Comparison of ENCODE assay signal across 8 cellular contexts in genomic region chr12:7439579-7440505, GRCh38. TPM values are rescaled to one million over a fixed set of nuclear protein-coding genes. Genes with fewer than 3 reads are reported as not detected.
DNase-seq lines count a peak whose midpoint lies in the region; ATAC-seq and TF ChIP-seq lines count a peak whose summit lies in the region.

No MANE protein-coding gene starts in this region.

- DNase-seq in NCI-H2081 (lab: John Stamatoyannopoulos, UW): peak; percentile 54 to 79
- DNase-seq in activated T-cell treated with anti-CD3 and anti-CD28 coated beads, Interleukin-2, amount 50 U/mL, for 48 hours: peak; percentile 63 to 70
- peak; percentile 80 for DNase-seq in posterior vena cava (ENCODE audit: low spot score)
- DNase-seq in uterus: no peak
- DNase-seq in A172 (ENCODE audit: low spot score): no peak
- DNase-seq in foreskin melanocyte: no peak

- intact Hi-C loops in posterior vena cava (cut with DNase I) (no loop called here), uterus (cut with DNase I; ENCODE audit: low total_unique reads) (no loop called here)

- H3K4me1 ChIP-seq in gastroesophageal sphincter (peaks cover 0 to 6% (median 0%) of the 10 kb centered on the region in 3 donors), uterus (no peaks in the 10 kb centered on the region)

- H3K9me3 ChIP-seq in gastroesophageal sphincter (peaks cover 0 to 9% (median 0%) of the 10 kb centered on the region in 3 donors), uterus (no peaks in the 10 kb centered on the region)

- no peak for TF ChIP-seq EP300 in gastroesophageal sphincter (IDR thresholded peaks at IDR 0.05)

- ATAC-seq in gastroesophageal sphincter (peak; percentile 41), HG03039 (IDR thresholded peaks at IDR 0.05; ENCODE audit: unreplicated experiment) (no peak)

- H3K27me3 ChIP-seq in gastroesophageal sphincter (peaks cover 30% of the 10 kb centered on the region), uterus (no peaks in the 10 kb centered on the region)

- H3K36me3 ChIP-seq in gastroesophageal sphincter (no peaks in the 10 kb centered on the region), uterus (no peaks in the 10 kb centered on the region)

- H3K27ac ChIP-seq in gastroesophageal sphincter (no peak overlapping the region), uterus (no peak overlapping the region)

- 15 to 27% methylated on average over 30 to 46 of the region's 84 CpGs for WGBS in gastroesophageal sphincter (ENCODE audit: low coverage in 1 of 2), 2 donors

- TF ChIP-seq CTCF in gastroesophageal sphincter (IDR thresholded peaks at IDR 0.05): no peak
- no peak for TF ChIP-seq CTCF in uterus (IDR thresholded peaks at IDR 0.05)

- H3K4me3 ChIP-seq in gastroesophageal sphincter (peak overlapping the region in 1 of 2 donors; percentile 40), uterus (no peak overlapping the region)

- TF ChIP-seq POLR2A in gastroesophageal sphincter (IDR thresholded peaks at IDR 0.05) (no peak), uterus (IDR thresholded peaks at IDR 0.05) (no peak)

RNA-seq across cellular contexts. Expression of gene CD163L1, which starts 4.1 kb away (rescaled TPM):
- total RNA-seq in gastroesophageal sphincter: 1 to 10 TPM in 2 of 4 donors, under 1 TPM in 2; 0.42 to 3.2 (median 1.3) TPM
- total RNA-seq in posterior vena cava: 10 to 100 TPM in 1 of 2 donors, 1 to 10 TPM in 1; 7.7 to 10.5 TPM
- total RNA-seq in uterus: 1 to 10 TPM in 2 of 4 donors, under 1 TPM in 1, not detected in 1; under 0.01 to 5.7 (median 3.8) TPM
- total RNA-seq in A172 (2014; rRNA removed; shearing (Covaris generic)): 1.7 and 8.8 TPM in 2 replicates

Comparison
In these comparisons a context has a peak if more than half of its experiments do, and no peak if none do; other contexts are left out.
1. DNase-seq: peak in NCI-H2081 (2 of 2), activated T-cell treated with anti-CD3 and anti-CD28 coated beads, Interleukin-2, amount 50 U/mL, for 48 hours (2 of 2) and posterior vena cava (single experiment); none in uterus (0 of 2), A172 (single experiment) and foreskin melanocyte (single experiment).